11 cellular contexts compared by ENCODE assay signal in genomic region chr1:152000989-152001630, GRCh38. TPM values are rescaled to one million over a fixed set of nuclear protein-coding genes. Genes with fewer than 3 reads are reported as not detected.
A peak's percentile ranks its signal among the peaks of the same experiment; 100 is the strongest.
DNase-seq lines count a peak whose midpoint lies in the region; ATAC-seq and TF ChIP-seq lines count a peak whose summit lies in the region.
"Had no signal": no experiment of that assay in that cellular context is flagged by ENCODE, and none has a peak within 500 bp of the region (broad histone marks: within the 10 kb centered on the region; RNA-seq: fewer than 3 reads in every experiment).

No MANE protein-coding gene starts in this region.

- H3K4me2 ChIP-seq in HCT116 (ENCODE audit: low read length) = 0 out of 2 replicates have a peak overlapping the region, but pooled peaks have one; percentile 12

- TF ChIP-seq RAD21 in HCT116 (IDR thresholded peaks at IDR 0.05; ENCODE audit: low read depth) = no peak

- H3K9me2 ChIP-seq in HCT116 (ENCODE audit: insufficient read depth) = no peaks in the 10 kb centered on the region

- H3K79me2 ChIP-seq in HCT116 (ENCODE audit: insufficient read depth, low read length) = no peaks in the 10 kb centered on the region

- TF ChIP-seq CTCF in HCT116 (IDR thresholded peaks at IDR 0.05 in 2 of 3, conservative IDR thresholded peaks at IDR 0.05 in 1 of 3; ENCODE audit: borderline replicate concordance in 1 of 3, insufficient read depth in 1 of 3, low read depth in 2 of 3, low read length in 2 of 3) (no peak), WTC11 (IDR thresholded peaks at IDR 0.05) (no peak)

- CTCF ChIA-PET in HCT116 (lab: Charles Lee) (interaction anchor here (0.7 to 10.1 kb wide), 31 partner anchors 9 to 557 kb away, joined by 3 to 168 read pairs (median 5); partner anchors contain the start of genes MRPL9, S100A10 and THEM4), WTC11 (lab: Charles Lee) (interaction anchor here (0.5 to 7.9 kb wide), 61 partner anchors 9 to 581 kb away, joined by 3 to 293 read pairs (median 4); partner anchors contain the start of genes C2CD4D, MRPL9, S100A10 and S100A11)

- H4K20me1 ChIP-seq in HCT116 (ENCODE audit: insufficient read depth) = no peaks in the 10 kb centered on the region

- peaks cover 18% of the 10 kb centered on the region for H3K4me1 Mint-ChIP-seq in WTC11

- TF ChIP-seq POLR2A in HCT116 (IDR thresholded peaks at IDR 0.05; ENCODE audit: borderline replicate concordance, extremely low read depth, insufficient read depth, insufficient read length) = no peak

- peaks cover 4% of the 10 kb centered on the region for H3K27me3 Mint-ChIP-seq in WTC11 (ENCODE audit: low read depth)

- H3K4me3 ChIP-seq in HCT116 (replicated peaks in 1 of 2; ENCODE audit: low read depth in 1 of 2, low read length in 2 of 2) (no peak overlapping the region), right cardiac atrium (ENCODE audit: low read length) (no peak overlapping the region), skin epidermis (no peak overlapping the region)

- intact Hi-C loops in HCT116 (cut with micrococcal nuclease) = loop anchor here (1.0 kb wide), 3 partner anchors 67 to 161 kb away; no protein-coding TSS in a partner anchor
- intact Hi-C loops in right cardiac atrium (cut with DNase I) = loop anchor here in 1 of 4 donors (5.0 kb wide), 1 partner anchor 34 kb away; no protein-coding TSS in a partner anchor

- H3K4me1 ChIP-seq in HCT116 (ENCODE audit: control insufficient read depth in 1 of 2, insufficient read depth in 2 of 2, low read length in 2 of 2) (peaks cover 5 to 24% of the 10 kb centered on the region in 2 experiments), right cardiac atrium (ENCODE audit: control insufficient read depth, insufficient read depth, low read length) (peaks cover 3% of the 10 kb centered on the region)

- H3K4me3 Mint-ChIP-seq in WTC11 = no peak overlapping the region
- H3K4me3 Mint-ChIP-seq: CD4-positive, alpha-beta T cell; endodermal cell; nephron had no signal

- H3K27ac ChIP-seq in HCT116 (ENCODE audit: low read depth, low read length) = no peak overlapping the region
- H3K27ac ChIP-seq in right cardiac atrium (ENCODE audit: low read length) = peak overlapping the region; percentile 77
- peak overlapping the region in 20 of 21 experiments; percentile 23 to 83 (median 66) for H3K27ac ChIP-seq in skin epidermis

- POLR2A ChIA-PET in HCT116 (lab: Charles Lee) (interaction anchor here (0.6 to 2.7 kb wide), 7 partner anchors 8 to 802 kb away, joined by 3 to 10 read pairs (median 3); no protein-coding TSS in a partner anchor), WTC11 (lab: Charles Lee) (interaction anchor here (0.5 to 0.9 kb wide), 2 partner anchors 33 to 116 kb away, joined by 3 to 4 read pairs; no protein-coding TSS in a partner anchor)

- DNase-seq in HCT116 (ENCODE audit: low read depth, low spot score) (no peak), WTC11 (ENCODE audit: low spot score) (no peak), right cardiac atrium (no peak), DMS153 treated with DMSO at 0.1 percent for 48 hours (lab: John Stamatoyannopoulos, UW; ENCODE audit: unreplicated experiment) (no peak), NCI-H2107 (lab: John Stamatoyannopoulos, UW) (no peak)

- H3K27me3 ChIP-seq in HCT116 (ENCODE audit: insufficient read depth, low read length) (no peaks in the 10 kb centered on the region), right cardiac atrium (ENCODE audit: control insufficient read depth, insufficient read depth) (no peaks in the 10 kb centered on the region)

- 30% methylated on average over 4 of the region's 4 CpGs for WGBS in right cardiac atrium

- H2AFZ ChIP-seq in HCT116 (ENCODE audit: low read depth, low read length, poor library complexity, severe bottlenecking) = no peak overlapping the region

- no peaks in the 10 kb centered on the region for H3K9me3 ChIP-seq in HCT116 (ENCODE audit: control insufficient read depth in 1 of 2, insufficient read depth in 1 of 2, low read depth in 1 of 2, low read length in 2 of 2)
- no peaks in the 10 kb centered on the region for H3K9me3 ChIP-seq in right cardiac atrium (ENCODE audit: control insufficient read depth, low read length)

- no peaks in the 10 kb centered on the region for H3K36me3 ChIP-seq in HCT116 (ENCODE audit: control insufficient read depth in 1 of 2, insufficient read depth in 2 of 2, low read length in 2 of 2)

- no TSS peak for BruUV-seq in HCT116 (replicated peaks; lab: Mats Ljungman, UMichigan)

- no peaks in the 10 kb centered on the region for H3K9me3 Mint-ChIP-seq in WTC11
- H3K9me3 Mint-ChIP-seq: CD4-positive, alpha-beta T cell; endodermal cell; nephron had no signal

- no peak overlapping the region for H3K9ac ChIP-seq in HCT116 (ENCODE audit: low read length)

- H3K36me3 Mint-ChIP-seq in WTC11 = no peaks in the 10 kb centered on the region

- peak overlapping the region; percentile 39 for H3K27ac Mint-ChIP-seq in WTC11
- H3K27ac Mint-ChIP-seq: CD4-positive, alpha-beta T cell; endodermal cell had no signal

- ATAC-seq in HCT116 (peak; percentile 13; the same call in 1 of the 2 replicates), WTC11 (no peak), right cardiac atrium (peak; percentile 46 to 54), HG03135 (IDR thresholded peaks at IDR 0.05; ENCODE audit: unreplicated experiment) (no peak), GM19455 (IDR thresholded peaks at IDR 0.05; ENCODE audit: unreplicated experiment) (no peak)

- RAD21 ChIA-PET in HCT116 (lab: Charles Lee; ENCODE audit: low non-redundant PET in 1 of 2, low total read pairs in 2 of 2, uncharacterized antibody in 2 of 2, unreplicated experiment in 2 of 2) = interaction anchor here (0.9 to 3.0 kb wide), 12 partner anchors 8 to 161 kb away, joined by 3 to 19 read pairs (median 4); partner anchors contain the start of gene C2CD4D (in 1 of the 2)

TF ChIP-seq in HCT116, 20 proteins besides CTCF, POLR2A, EP300 and RAD21 (continues in another document):
- TF ChIP-seq EGR1 (IDR thresholded peaks at IDR 0.05; ENCODE audit: low read depth) (no peak), CEBPB (IDR thresholded peaks at IDR 0.05; ENCODE audit: low read depth) (no peak), EZH2phosphoT487 (IDR thresholded peaks at IDR 0.05; ENCODE audit: borderline replicate concordance) (no peak), ATF3 (IDR thresholded peaks at IDR 0.05) (no peak), TCF7L2 (IDR thresholded peaks at IDR 0.05; ENCODE audit: borderline replicate concordance, extremely low read depth, insufficient read depth, insufficient read length) (no peak), SIN3A (IDR thresholded peaks at IDR 0.05; ENCODE audit: low read depth) (no peak), ZFX (IDR thresholded peaks at IDR 0.05) (no peak), YY1 (IDR thresholded peaks at IDR 0.05; ENCODE audit: extremely low read depth, insufficient replicate concordance, low read depth, low read length) (no peak), SRF (IDR thresholded peaks at IDR 0.05; ENCODE audit: low read depth) (no peak)
- TF ChIP-seq, protein P1, sequence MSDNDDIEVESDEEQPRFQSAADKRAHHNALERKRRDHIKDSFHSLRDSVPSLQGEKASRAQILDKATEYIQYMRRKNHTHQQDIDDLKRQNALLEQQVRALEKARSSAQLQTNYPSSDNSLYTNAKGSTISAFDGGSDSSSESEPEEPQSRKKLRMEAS (IDR thresholded peaks at IDR 0.05) = no peak

TF ChIP-seq in WTC11, 78 proteins besides CTCF, POLR2A, EP300 and RAD21 (continues in another document):
- TF ChIP-seq ZNF219 (CRISPR knock-in tag; IDR thresholded peaks at IDR 0.05; ENCODE audit: borderline replicate concordance) (no peak), NFYB (CRISPR knock-in tag; conservative IDR thresholded peaks at IDR 0.05; ENCODE audit: low read depth) (no peak), RORB (CRISPR knock-in tag; IDR thresholded peaks at IDR 0.05) (no peak), RELA (CRISPR knock-in tag; IDR thresholded peaks at IDR 0.05; ENCODE audit: borderline replicate concordance) (no peak), JAZF1 (CRISPR knock-in tag; IDR thresholded peaks at IDR 0.05) (no peak), ZNF671 (CRISPR knock-in tag; IDR thresholded peaks at IDR 0.05) (no peak), GRHL2 (CRISPR knock-in tag; IDR thresholded peaks at IDR 0.05; ENCODE audit: insufficient replicate concordance, severe bottlenecking) (no peak), CDX4 (CRISPR knock-in tag; IDR thresholded peaks at IDR 0.05; ENCODE audit: borderline replicate concordance) (no peak), MXD4 (CRISPR knock-in tag; IDR thresholded peaks at IDR 0.05; ENCODE audit: borderline replicate concordance) (no peak), CREB1 (CRISPR knock-in tag; IDR thresholded peaks at IDR 0.05) (no peak)
- TF ChIP-seq, protein P1 (CRISPR knock-in tag; IDR thresholded peaks at IDR 0.05) = no peak
- TF ChIP-seq, protein P2, sequence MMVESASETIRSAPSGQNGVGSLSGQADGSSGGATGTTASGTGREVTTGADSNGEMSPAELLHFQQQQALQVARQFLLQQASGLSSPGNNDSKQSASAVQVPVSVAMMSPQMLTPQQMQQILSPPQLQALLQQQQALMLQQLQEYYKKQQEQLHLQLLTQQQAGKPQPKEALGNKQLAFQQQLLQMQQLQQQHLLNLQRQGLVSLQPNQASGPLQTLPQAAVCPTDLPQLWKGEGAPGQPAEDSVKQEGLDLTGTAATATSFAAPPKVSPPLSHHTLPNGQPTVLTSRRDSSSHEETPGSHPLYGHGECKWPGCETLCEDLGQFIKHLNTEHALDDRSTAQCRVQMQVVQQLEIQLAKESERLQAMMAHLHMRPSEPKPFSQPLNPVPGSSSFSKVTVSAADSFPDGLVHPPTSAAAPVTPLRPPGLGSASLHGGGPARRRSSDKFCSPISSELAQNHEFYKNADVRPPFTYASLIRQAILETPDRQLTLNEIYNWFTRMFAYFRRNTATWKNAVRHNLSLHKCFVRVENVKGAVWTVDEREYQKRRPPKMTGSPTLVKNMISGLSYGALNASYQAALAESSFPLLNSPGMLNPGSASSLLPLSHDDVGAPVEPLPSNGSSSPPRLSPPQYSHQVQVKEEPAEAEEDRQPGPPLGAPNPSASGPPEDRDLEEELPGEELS (CRISPR knock-in tag; IDR thresholded peaks at IDR 0.05) = no peak

RNA-seq across cellular contexts. Expression of gene S100A10, which starts 7.5 kb away (rescaled TPM):
- total RNA-seq in HCT116 (2021; ENCODE audit: unreplicated experiment) (340 TPM), WTC11 (2021) (150 to 161 TPM (median 159 TPM) in 3 replicates), right cardiac atrium (100 to 1,000 TPM; 108 to 245 (median 200) TPM)
- 152 and 230 TPM in 2 replicates for polyA plus RNA-seq in HCT116 (2012)
- polyA plus RNA-seq in right cardiac atrium = 223 TPM

RNA-seq across cellular contexts. Expression of gene S100A11, which starts 35.7 kb away (rescaled TPM):
- total RNA-seq in HCT116 (2021; ENCODE audit: unreplicated experiment) (229 TPM), WTC11 (2021) (126 to 181 TPM (median 163 TPM) in 3 replicates), right cardiac atrium (100 to 1,000 TPM in 3 of 4 donors, 10 to 100 TPM in 1; 56.3 to 144 (median 113) TPM)
- 638 and 798 TPM in 2 replicates for polyA plus RNA-seq in HCT116 (2012)
- 227 TPM for polyA plus RNA-seq in right cardiac atrium

Comparison
In these comparisons a context has a peak if more than half of its experiments do, and no peak if none do; other contexts are left out.
1. ATAC-seq: peak in HCT116 (single experiment) and right cardiac atrium (2 of 2); none in WTC11 (single experiment), HG03135 (single experiment) and GM19455 (single experiment).